9 cellular contexts compared by ENCODE assay signal in genomic region chr14:24274101-24274543, GRCh38. TPM values are rescaled to one million over a fixed set of nuclear protein-coding genes. Genes with fewer than 3 reads are reported as not detected.
DNase-seq lines count a peak whose midpoint lies in the region; ATAC-seq and TF ChIP-seq lines count a peak whose summit lies in the region.
"Had no signal": no experiment of that assay in that cellular context is flagged by ENCODE, and none has a peak within 500 bp of the region (broad histone marks: within the 10 kb centered on the region; RNA-seq: fewer than 3 reads in every experiment).

No MANE protein-coding gene starts in this region.

- TF ChIP-seq CTCF in IMR-90 (conservative IDR thresholded peaks at IDR 0.05; ENCODE audit: low read depth, low read length) (no peak), ascending aorta (IDR thresholded peaks at IDR 0.05) (no peak), gastroesophageal sphincter (IDR thresholded peaks at IDR 0.05) (no peak)

- peak overlapping the region; percentile 50 for H2AK9ac ChIP-seq in IMR-90 (replicated peaks; ENCODE audit: low read depth, low read length, poor library complexity)

- BruUV-seq in IMR-90 (replicated peaks; lab: Mats Ljungman, UMichigan), result no TSS peak

- no peak overlapping the region for H3K14ac ChIP-seq in IMR-90 (replicated peaks; ENCODE audit: low read depth, low read length)

- peaks cover 65% of the 10 kb centered on the region for H3K4me1 Mint-ChIP-seq in activated CD8-positive, alpha-beta T cell treated with anti-CD3 and anti-CD28 coated beads, Interleukin-2, amount 10 ng/mL, durations not matched to agents 7 days and 5 days (ENCODE audit: low read depth)
- H3K4me1 Mint-ChIP-seq in naive thymus-derived CD4-positive, alpha-beta T cell, result peaks cover 44 to 65% (median 56%) of the 10 kb centered on the region in 7 donors

- H3K56ac ChIP-seq in IMR-90 (ENCODE audit: extremely low read depth, insufficient read depth, low read length), result no peak overlapping the region

- H3K27ac Mint-ChIP-seq in activated CD8-positive, alpha-beta T cell treated with anti-CD3 and anti-CD28 coated beads, Interleukin-2, amount 10 ng/mL, durations not matched to agents 7 days and 5 days, result peak overlapping the region; percentile 82
- H3K27ac Mint-ChIP-seq in naive thymus-derived CD4-positive, alpha-beta T cell, result peak overlapping the region; percentile 75 to 100 (median 97)

- no peak overlapping the region for H2AFZ ChIP-seq in IMR-90 (replicated peaks; ENCODE audit: low read length, poor library complexity)

- peaks cover 6% of the 10 kb centered on the region for H3K36me3 Mint-ChIP-seq in activated CD8-positive, alpha-beta T cell treated with anti-CD3 and anti-CD28 coated beads, Interleukin-2, amount 10 ng/mL, durations not matched to agents 7 days and 5 days (ENCODE audit: low read depth)
- H3K36me3 Mint-ChIP-seq in naive thymus-derived CD4-positive, alpha-beta T cell, result peaks cover 0 to 9% (median 0%) of the 10 kb centered on the region in 5 donors

- CTCF ChIA-PET in IMR-90 (lab: Yijun Ruan, JAX), result no interaction called here
- CTCF ChIA-PET in activated CD8-positive, alpha-beta T cell treated with anti-CD3 and anti-CD28 coated beads, Interleukin-2, amount 10 ng/mL, durations not matched to agents 7 days and 5 days (lab: Charles Lee), result interaction anchor here (0.7 to 8.7 kb wide), 15 partner anchors 16 to 216 kb away, joined by 3 to 98 read pairs (median 8); partner anchors contain the start of genes CIDEB, DHRS1, KHNYN and LTB4R
- CTCF ChIA-PET in naive thymus-derived CD4-positive, alpha-beta T cell (lab: Charles Lee), result interaction anchor here (0.9 to 1.4 kb wide), 4 partner anchors 21 to 113 kb away, joined by 3 to 4 read pairs (median 4); partner anchors contain the start of genes CIDEB and IRF9

- H2BK15ac ChIP-seq in IMR-90 (ENCODE audit: low read depth, low read length), result no peak overlapping the region

- H3K36me3 ChIP-seq in IMR-90 (ENCODE audit: control insufficient read depth, insufficient read depth, low read length) (peaks cover 3% of the 10 kb centered on the region; the same call in 1 of the 2 replicates), ascending aorta (peaks cover 0 to 6% of the 10 kb centered on the region in 2 donors), gastroesophageal sphincter (peaks cover 0 to 10% of the 10 kb centered on the region in 2 donors)
- H3K36me3 ChIP-seq in naive thymus-derived CD4-positive, alpha-beta T cell (ENCODE audit: control insufficient read depth in 2 of 3, insufficient read depth in 3 of 3, low read length in 3 of 3), result peaks cover 0 to 8% (median 0%) of the 10 kb centered on the region in 3 experiments
- H3K36me3 ChIP-seq: cardiac muscle cell had no signal

- in situ Hi-C loops in IMR-90 (cut with MboI; ENCODE audit: low sequenced_read_pairs), result no loop called here

- H3K4me1 ChIP-seq in IMR-90 (ENCODE audit: control insufficient read depth, insufficient read depth, low read length) (peaks cover 5% of the 10 kb centered on the region; the same call in 1 of the 2 replicates), ascending aorta (peaks cover 0 to 8% of the 10 kb centered on the region in 2 donors), gastroesophageal sphincter (peaks cover 0 to 19% (median 6%) of the 10 kb centered on the region in 3 donors)
- peaks cover 18 to 28% of the 10 kb centered on the region in 2 donors for H3K4me1 ChIP-seq in naive thymus-derived CD4-positive, alpha-beta T cell (ENCODE audit: control insufficient read depth in 2 of 2, insufficient read depth in 2 of 2, low read length in 2 of 2)

- H3K4me3 ChIP-seq in IMR-90 (ENCODE audit: insufficient read depth, low read depth, low read length) (no peak overlapping the region), ascending aorta (no peak overlapping the region), gastroesophageal sphincter (no peak overlapping the region)
- no peak overlapping the region for H3K4me3 ChIP-seq in naive thymus-derived CD4-positive, alpha-beta T cell (ENCODE audit: low read length)
- H3K4me3 ChIP-seq: cardiac muscle cell had no signal

- DNase-seq in ELR (ENCODE audit: low read depth), result peak; percentile 48
- DNase-seq in IMR-90, result peak; percentile 31
- DNase-seq in activated CD8-positive, alpha-beta T cell treated with anti-CD3 and anti-CD28 coated beads, Interleukin-2, amount 10 ng/mL, durations not matched to agents 7 days and 5 days, result peak; percentile 57
- peak in 8 of 9 donors; percentile 46 to 85 (median 65) for DNase-seq in naive thymus-derived CD4-positive, alpha-beta T cell
- DNase-seq in iPS-NIHi11 (ENCODE audit: low spot score), result no peak
- DNase-seq in ascending aorta (ENCODE audit: low spot score in 2 of 2), result no peak

- no peak overlapping the region for H3K18ac ChIP-seq in IMR-90 (ENCODE audit: low read depth, low read length)

- no peak overlapping the region for H3K4ac ChIP-seq in IMR-90 (ENCODE audit: low read depth, low read length)

- H3K9ac ChIP-seq in IMR-90 (ENCODE audit: low read depth, low read length), result no peak overlapping the region

- no peak for TF ChIP-seq RAD21 in IMR-90 (IDR thresholded peaks at IDR 0.05; ENCODE audit: low read length)

- H4K8ac ChIP-seq in IMR-90 (ENCODE audit: low read depth in 2 of 2, low read length in 2 of 2), result no peak overlapping the region

- no peak overlapping the region for H2BK20ac ChIP-seq in IMR-90 (ENCODE audit: low read depth, low read length)

- WGBS in IMR-90 (ENCODE audit: extremely low coverage in 2 of 2, insufficient read length in 1 of 2), 2 experiments, result 100% methylated on average over 1 of the region's 3 CpGs; no CpG with 5 or more reads in 1 of the 2 experiments
- 72 to 75% methylated on average over 2 of the region's 3 CpGs for WGBS in gastroesophageal sphincter (ENCODE audit: low coverage in 1 of 2), 2 donors

- ATAC-seq in GM21381 (IDR thresholded peaks at IDR 0.05; ENCODE audit: unreplicated experiment) (peak; percentile 34), IMR-90 (ENCODE audit: low read depth) (no peak), gastroesophageal sphincter (no peak)
- ATAC-seq in activated CD8-positive, alpha-beta T cell treated with anti-CD3 and anti-CD28 coated beads, Interleukin-2, amount 10 ng/mL, durations not matched to agents 7 days and 5 days, result peak; percentile 2
- peak; percentile 16 for ATAC-seq in naive thymus-derived CD4-positive, alpha-beta T cell

- H2BK5ac ChIP-seq in IMR-90 (ENCODE audit: low read depth, low read length, poor library complexity, severe bottlenecking), result no peak overlapping the region

- H3K9me3 Mint-ChIP-seq in activated CD8-positive, alpha-beta T cell treated with anti-CD3 and anti-CD28 coated beads, Interleukin-2, amount 10 ng/mL, durations not matched to agents 7 days and 5 days (ENCODE audit: insufficient read depth), result no peaks in the 10 kb centered on the region
- peaks cover 0 to 3% (median 0%) of the 10 kb centered on the region in 11 donors for H3K9me3 Mint-ChIP-seq in naive thymus-derived CD4-positive, alpha-beta T cell

- H3K9me3 ChIP-seq in IMR-90 (ENCODE audit: control insufficient read depth, insufficient read depth, low read length) (no peaks in the 10 kb centered on the region), ascending aorta (no peaks in the 10 kb centered on the region), gastroesophageal sphincter (no peaks in the 10 kb centered on the region)
- no peaks in the 10 kb centered on the region for H3K9me3 ChIP-seq in naive thymus-derived CD4-positive, alpha-beta T cell (ENCODE audit: control insufficient read depth in 2 of 3, low read length in 3 of 3)

- no peaks in the 10 kb centered on the region for H4K20me1 ChIP-seq in IMR-90 (ENCODE audit: insufficient read depth, low read length)

- no peaks in the 10 kb centered on the region for H3K27me3 Mint-ChIP-seq in activated CD8-positive, alpha-beta T cell treated with anti-CD3 and anti-CD28 coated beads, Interleukin-2, amount 10 ng/mL, durations not matched to agents 7 days and 5 days (ENCODE audit: low read depth)
- no peaks in the 10 kb centered on the region for H3K27me3 Mint-ChIP-seq in naive thymus-derived CD4-positive, alpha-beta T cell

- peaks cover 12 to 30% of the 10 kb centered on the region in 2 experiments for H3K79me1 ChIP-seq in IMR-90 (ENCODE audit: low read depth in 1 of 2, low read length in 2 of 2)

- H3K27ac ChIP-seq in IMR-90 (ENCODE audit: insufficient read depth, low read length) (no peak overlapping the region), ascending aorta (no peak overlapping the region), gastroesophageal sphincter (no peak overlapping the region)
- H3K27ac ChIP-seq in naive thymus-derived CD4-positive, alpha-beta T cell (ENCODE audit: low read depth, low read length), result peak overlapping the region; percentile 98
- H3K27ac ChIP-seq: cardiac muscle cell had no signal

- H2AK5ac ChIP-seq in IMR-90 (ENCODE audit: low read depth, low read length), result no peak overlapping the region

- dilution Hi-C loops in IMR-90 (cut with HindIII; ENCODE audit: low sequenced_read_pairs, unreplicated experiment), result no loop called here

- H3K27me3 ChIP-seq in IMR-90 (ENCODE audit: control insufficient read depth, insufficient read depth, low read length) (no peaks in the 10 kb centered on the region), ascending aorta (no peaks in the 10 kb centered on the region), gastroesophageal sphincter (no peaks in the 10 kb centered on the region)
- H3K27me3 ChIP-seq in naive thymus-derived CD4-positive, alpha-beta T cell (ENCODE audit: control insufficient read depth in 2 of 2, insufficient read depth in 2 of 2, low read length in 2 of 2), result no peaks in the 10 kb centered on the region
- H3K27me3 ChIP-seq: cardiac muscle cell had no signal

- intact Hi-C loops in IMR-90 (cut with micrococcal nuclease), result no loop called here
- intact Hi-C loops in naive thymus-derived CD4-positive, alpha-beta T cell (cut with micrococcal nuclease), result loop anchor here (5.0 kb wide), 2 partner anchors 38 to 707 kb away; partner anchors contain the start of genes AP1G2 (in 1 of the 2), LTB4R (in 1 of the 2) and LTB4R2 (in 1 of the 2)
- intact Hi-C loops in ascending aorta (cut with DNase I), result loop anchor here (5.0 kb wide), 1 partner anchor 42 kb away; the partner anchor contains the start of genes GMPR2 and NEDD8

- H2BK120ac ChIP-seq in IMR-90 (ENCODE audit: low read depth, low read length), result no peak overlapping the region

- no peak overlapping the region for H4K91ac ChIP-seq in IMR-90 (ENCODE audit: insufficient read depth, low read depth, low read length)

- no peak overlapping the region for H3K4me3 Mint-ChIP-seq in activated CD8-positive, alpha-beta T cell treated with anti-CD3 and anti-CD28 coated beads, Interleukin-2, amount 10 ng/mL, durations not matched to agents 7 days and 5 days
- peak overlapping the region; percentile 2 to 84 (median 36) for H3K4me3 Mint-ChIP-seq in naive thymus-derived CD4-positive, alpha-beta T cell

- TF ChIP-seq POLR2A in IMR-90 (IDR thresholded peaks at IDR 0.05; ENCODE audit: low read depth, low read length) (no peak), gastroesophageal sphincter (IDR thresholded peaks at IDR 0.05) (no peak)

- H4K5ac ChIP-seq in IMR-90 (ENCODE audit: low read depth, low read length), result no peak overlapping the region

- no peak overlapping the region for H3K4me2 ChIP-seq in IMR-90 (ENCODE audit: low read depth, low read length)

- TF ChIP-seq EP300 in gastroesophageal sphincter (IDR thresholded peaks at IDR 0.05), result no peak

- peak overlapping the region; percentile 36; the same call in 1 of the 2 replicates for H3K23ac ChIP-seq in IMR-90 (ENCODE audit: low read depth, low read length)

- peaks cover 5% of the 10 kb centered on the region; the same call in 1 of the 2 replicates for H3K9me1 ChIP-seq in IMR-90 (ENCODE audit: insufficient read depth, low read length)

- POLR2A ChIA-PET in IMR-90 (lab: Charles Lee; ENCODE audit: unreplicated experiment), result no interaction called here
- POLR2A ChIA-PET in activated CD8-positive, alpha-beta T cell treated with anti-CD3 and anti-CD28 coated beads, Interleukin-2, amount 10 ng/mL, durations not matched to agents 7 days and 5 days (lab: Charles Lee), result interaction anchor here (0.7 to 1.9 kb wide), 6 partner anchors 16 to 113 kb away, joined by 4 to 19 read pairs (median 6); partner anchors contain the start of genes CHMP4A, IRF9 and TINF2
- POLR2A ChIA-PET in naive thymus-derived CD4-positive, alpha-beta T cell (lab: Charles Lee), result interaction anchor here (0.7 to 1.2 kb wide), 9 partner anchors 26 to 160 kb away, joined by 3 to 5 read pairs (median 4); partner anchors contain the start of genes DCAF11, KHNYN, LTB4R and NOP9

RNA-seq across cellular contexts. Expression of gene RABGGTA, which starts 2.7 kb away (rescaled TPM):
- total RNA-seq in IMR-90 (2012; rRNA removed) (25.6 and 27.2 TPM in 2 replicates), ascending aorta (54.9 TPM), gastroesophageal sphincter (10 to 100 TPM; 12.9 to 27.6 (median 16.5) TPM)
- 55.6 and 64.0 TPM in 2 replicates for polyA plus RNA-seq in IMR-90 (2012; rRNA removed)
- polyA plus RNA-seq in IMR-90 (2012; cell fraction: cytosol; rRNA removed), result 37.7 and 48.7 TPM in 2 replicates
- 158 and 347 TPM in 2 replicates for polyA plus RNA-seq in IMR-90 (2012; cell fraction: nucleus; rRNA removed; ENCODE audit: low replicate concordance)
- 10 to 100 TPM; 47.7 to 51.8 TPM for total RNA-seq in activated CD8-positive, alpha-beta T cell treated with anti-CD3 and anti-CD28 coated beads, Interleukin-2, amount 10 ng/mL, durations not matched to agents 7 days and 5 days
- total RNA-seq in naive thymus-derived CD4-positive, alpha-beta T cell, result 10 to 100 TPM; 49.7 to 76.5 (median 55.5) TPM
- polyA plus RNA-seq in naive thymus-derived CD4-positive, alpha-beta T cell, result 10 to 100 TPM; 17.9 to 36.3 TPM

RNA-seq across cellular contexts. Expression of gene TGM1, which starts 11.1 kb away (rescaled TPM):
- total RNA-seq in IMR-90 (2012; rRNA removed) (0.56 and 0.72 TPM in 2 replicates), ascending aorta (1.7 TPM), gastroesophageal sphincter (10 to 100 TPM in 1 of 4 donors, 1 to 10 TPM in 3; 1.3 to 43.3 (median 6.3) TPM)
- polyA plus RNA-seq in IMR-90 (2012; rRNA removed), result 2.7 and 3.3 TPM in 2 replicates
- polyA plus RNA-seq in IMR-90 (2012; cell fraction: cytosol; rRNA removed), result 0.45 and 1.3 TPM in 2 replicates
- 7.9 and 21.3 TPM in 2 replicates for polyA plus RNA-seq in IMR-90 (2012; cell fraction: nucleus; rRNA removed; ENCODE audit: low replicate concordance)
- total RNA-seq in activated CD8-positive, alpha-beta T cell treated with anti-CD3 and anti-CD28 coated beads, Interleukin-2, amount 10 ng/mL, durations not matched to agents 7 days and 5 days, result 1 to 10 TPM; 2.7 to 3.1 TPM
- total RNA-seq in naive thymus-derived CD4-positive, alpha-beta T cell, result 10 to 100 TPM in 1 of 5 experiments, 1 to 10 TPM in 4; 4.8 to 12.9 (median 7.1) TPM
- not detected for polyA plus RNA-seq in naive thymus-derived CD4-positive, alpha-beta T cell
- polyA plus RNA-seq: cardiac muscle cell had no signal

RNA-seq across cellular contexts. Expression of gene DHRS1, which starts 25.5 kb away (rescaled TPM):
- total RNA-seq in IMR-90 (2012; rRNA removed) (13.1 and 15.8 TPM in 2 replicates), ascending aorta (100 TPM), gastroesophageal sphincter (10 to 100 TPM in 3 of 4 donors, 1 to 10 TPM in 1; 8.2 to 33.0 (median 17.7) TPM)
- 34.7 and 38.6 TPM in 2 replicates for polyA plus RNA-seq in IMR-90 (2012; rRNA removed)
- 41.5 and 62.4 TPM in 2 replicates for polyA plus RNA-seq in IMR-90 (2012; cell fraction: cytosol; rRNA removed)
- 109 and 123 TPM in 2 replicates for polyA plus RNA-seq in IMR-90 (2012; cell fraction: nucleus; rRNA removed; ENCODE audit: low replicate concordance)
- total RNA-seq in activated CD8-positive, alpha-beta T cell treated with anti-CD3 and anti-CD28 coated beads, Interleukin-2, amount 10 ng/mL, durations not matched to agents 7 days and 5 days, result 10 to 100 TPM; 28.6 to 33.9 TPM
- 10 to 100 TPM; 25.2 to 37.0 (median 33.3) TPM for total RNA-seq in naive thymus-derived CD4-positive, alpha-beta T cell
- 10 to 100 TPM; 21.3 to 38.4 TPM for polyA plus RNA-seq in naive thymus-derived CD4-positive, alpha-beta T cell

RNA-seq across cellular contexts. Expression of gene NOP9, which starts 25.5 kb away (rescaled TPM):
- 22.5 and 25.8 TPM in 2 replicates for total RNA-seq in IMR-90 (2012; rRNA removed)
- 11.7 and 11.8 TPM in 2 replicates for polyA plus RNA-seq in IMR-90 (2012; rRNA removed)
- polyA plus RNA-seq in IMR-90 (2012; cell fraction: cytosol; rRNA removed), result 6.1 and 6.8 TPM in 2 replicates
- 15.1 and 18.3 TPM in 2 replicates for polyA plus RNA-seq in IMR-90 (2012; cell fraction: nucleus; rRNA removed; ENCODE audit: low replicate concordance)
- total RNA-seq in activated CD8-positive, alpha-beta T cell treated with anti-CD3 and anti-CD28 coated beads, Interleukin-2, amount 10 ng/mL, durations not matched to agents 7 days and 5 days, result 10 to 100 TPM; 35.2 to 36.7 TPM
- 10 to 100 TPM; 22.7 to 39.5 (median 29.8) TPM for total RNA-seq in naive thymus-derived CD4-positive, alpha-beta T cell
- 1 to 10 TPM; 1.7 to 1.8 TPM for polyA plus RNA-seq in naive thymus-derived CD4-positive, alpha-beta T cell
- 33.5 TPM for total RNA-seq in ascending aorta
- 10 to 100 TPM; 19.4 to 29.2 (median 22.8) TPM for total RNA-seq in gastroesophageal sphincter

RNA-seq across cellular contexts. Expression of gene TINF2, which starts 31.7 kb away (rescaled TPM):
- total RNA-seq in IMR-90 (2012; rRNA removed) (21.1 and 26.9 TPM in 2 replicates), ascending aorta (70.0 TPM), gastroesophageal sphincter (10 to 100 TPM; 53.2 to 72.5 (median 70.0) TPM)
- 30.0 and 33.0 TPM in 2 replicates for polyA plus RNA-seq in IMR-90 (2012; rRNA removed)
- 18.0 and 22.6 TPM in 2 replicates for polyA plus RNA-seq in IMR-90 (2012; cell fraction: cytosol; rRNA removed)
- 25.3 and 36.7 TPM in 2 replicates for polyA plus RNA-seq in IMR-90 (2012; cell fraction: nucleus; rRNA removed; ENCODE audit: low replicate concordance)
- 100 to 1,000 TPM; 128 to 131 TPM for total RNA-seq in activated CD8-positive, alpha-beta T cell treated with anti-CD3 and anti-CD28 coated beads, Interleukin-2, amount 10 ng/mL, durations not matched to agents 7 days and 5 days
- 100 to 1,000 TPM; 133 to 150 (median 139) TPM for total RNA-seq in naive thymus-derived CD4-positive, alpha-beta T cell
- polyA plus RNA-seq in naive thymus-derived CD4-positive, alpha-beta T cell, result 100 to 1,000 TPM; 143 to 186 TPM

Comparison
In these comparisons a context has a peak if more than half of its experiments do, and no peak if none do; other contexts are left out.
1. DNase-seq: peak in ELR (single experiment), IMR-90 (single experiment), activated CD8-positive, alpha-beta T cell treated with anti-CD3 and anti-CD28 coated beads, Interleukin-2, amount 10 ng/mL, durations not matched to agents 7 days and 5 days (single experiment) and naive thymus-derived CD4-positive, alpha-beta T cell (8 of 9); none in iPS-NIHi11 (single experiment) and ascending aorta (0 of 2).
2. ATAC-seq: peak in GM21381 (single experiment), activated CD8-positive, alpha-beta T cell treated with anti-CD3 and anti-CD28 coated beads, Interleukin-2, amount 10 ng/mL, durations not matched to agents 7 days and 5 days (single experiment) and naive thymus-derived CD4-positive, alpha-beta T cell (single experiment); none in IMR-90 (single experiment) and gastroesophageal sphincter (single experiment).